ENCODE assay signal across 1 cellular context in the genomic region with DNA sequence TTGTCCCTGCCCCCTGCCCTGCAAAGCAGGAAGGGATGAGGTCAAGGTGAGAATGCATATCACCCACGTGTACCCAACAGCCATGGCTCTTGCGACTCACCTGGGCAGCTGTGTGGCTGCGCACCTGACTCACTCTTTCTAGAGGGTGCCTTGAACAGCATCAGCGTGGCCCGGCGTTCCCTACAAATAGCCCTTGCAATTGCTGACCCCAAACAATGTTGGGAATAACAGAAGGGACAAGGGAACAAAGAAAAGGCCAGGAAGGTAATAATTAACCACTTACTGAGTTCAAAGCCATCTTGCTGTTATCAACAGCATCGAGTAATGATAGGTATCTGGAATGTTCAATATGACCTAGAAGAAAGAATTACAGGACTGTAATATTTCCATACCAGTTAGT.
TF ChIP-seq lines count a peak whose summit lies in the region.

No MANE protein-coding gene starts in this region.

TF ChIP-seq in HepG2, 621 proteins besides CTCF, POLR2A, EP300 and RAD21 (continued from another document):
- TF ChIP-seq, protein P1, sequence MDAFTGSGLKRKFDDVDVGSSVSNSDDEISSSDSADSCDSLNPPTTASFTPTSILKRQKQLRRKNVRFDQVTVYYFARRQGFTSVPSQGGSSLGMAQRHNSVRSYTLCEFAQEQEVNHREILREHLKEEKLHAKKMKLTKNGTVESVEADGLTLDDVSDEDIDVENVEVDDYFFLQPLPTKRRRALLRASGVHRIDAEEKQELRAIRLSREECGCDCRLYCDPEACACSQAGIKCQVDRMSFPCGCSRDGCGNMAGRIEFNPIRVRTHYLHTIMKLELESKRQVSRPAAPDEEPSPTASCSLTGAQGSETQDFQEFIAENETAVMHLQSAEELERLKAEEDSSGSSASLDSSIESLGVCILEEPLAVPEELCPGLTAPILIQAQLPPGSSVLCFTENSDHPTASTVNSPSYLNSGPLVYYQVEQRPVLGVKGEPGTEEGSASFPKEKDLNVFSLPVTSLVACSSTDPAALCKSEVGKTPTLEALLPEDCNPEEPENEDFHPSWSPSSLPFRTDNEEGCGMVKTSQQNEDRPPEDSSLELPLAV (CRISPR knock-in tag; conservative IDR thresholded peaks at IDR 0.05; ENCODE audit: low read depth): no peak
- TF ChIP-seq ZNF614 (CRISPR knock-in tag; IDR thresholded peaks at IDR 0.05; ENCODE audit: borderline replicate concordance) (no peak), SALL1 (CRISPR knock-in tag; IDR thresholded peaks at IDR 0.05) (peak; percentile 50; the same call in 1 of the 2 replicates), ZBTB38 (CRISPR knock-in tag; IDR thresholded peaks at IDR 0.05) (no peak), NR2F6 (IDR thresholded peaks at IDR 0.05) (peak; percentile 32; the same call in 1 of the 2 replicates), NR2F6 (CRISPR knock-in tag; IDR thresholded peaks at IDR 0.05) (no peak), FOXA3 (CRISPR knock-in tag; IDR thresholded peaks at IDR 0.05) (0 out of 2 replicates have a peak, but pooled peaks have one; percentile 34), ZKSCAN1 (IDR thresholded peaks at IDR 0.05; ENCODE audit: low read length) (no peak)
- TF ChIP-seq, protein P2, sequence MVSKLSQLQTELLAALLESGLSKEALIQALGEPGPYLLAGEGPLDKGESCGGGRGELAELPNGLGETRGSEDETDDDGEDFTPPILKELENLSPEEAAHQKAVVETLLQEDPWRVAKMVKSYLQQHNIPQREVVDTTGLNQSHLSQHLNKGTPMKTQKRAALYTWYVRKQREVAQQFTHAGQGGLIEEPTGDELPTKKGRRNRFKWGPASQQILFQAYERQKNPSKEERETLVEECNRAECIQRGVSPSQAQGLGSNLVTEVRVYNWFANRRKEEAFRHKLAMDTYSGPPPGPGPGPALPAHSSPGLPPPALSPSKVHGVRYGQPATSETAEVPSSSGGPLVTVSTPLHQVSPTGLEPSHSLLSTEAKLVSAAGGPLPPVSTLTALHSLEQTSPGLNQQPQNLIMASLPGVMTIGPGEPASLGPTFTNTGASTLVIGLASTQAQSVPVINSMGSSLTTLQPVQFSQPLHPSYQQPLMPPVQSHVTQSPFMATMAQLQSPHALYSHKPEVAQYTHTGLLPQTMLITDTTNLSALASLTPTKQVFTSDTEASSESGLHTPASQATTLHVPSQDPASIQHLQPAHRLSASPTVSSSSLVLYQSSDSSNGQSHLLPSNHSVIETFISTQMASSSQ (IDR thresholded peaks at IDR 0.05; ENCODE audit: low read depth): peak; percentile 76
- TF ChIP-seq, protein P2 (CRISPR knock-in tag; IDR thresholded peaks at IDR 0.05; ENCODE audit: borderline replicate concordance): peak; percentile 43; the same call in 1 of the 2 replicates
